In the genomic region with DNA sequence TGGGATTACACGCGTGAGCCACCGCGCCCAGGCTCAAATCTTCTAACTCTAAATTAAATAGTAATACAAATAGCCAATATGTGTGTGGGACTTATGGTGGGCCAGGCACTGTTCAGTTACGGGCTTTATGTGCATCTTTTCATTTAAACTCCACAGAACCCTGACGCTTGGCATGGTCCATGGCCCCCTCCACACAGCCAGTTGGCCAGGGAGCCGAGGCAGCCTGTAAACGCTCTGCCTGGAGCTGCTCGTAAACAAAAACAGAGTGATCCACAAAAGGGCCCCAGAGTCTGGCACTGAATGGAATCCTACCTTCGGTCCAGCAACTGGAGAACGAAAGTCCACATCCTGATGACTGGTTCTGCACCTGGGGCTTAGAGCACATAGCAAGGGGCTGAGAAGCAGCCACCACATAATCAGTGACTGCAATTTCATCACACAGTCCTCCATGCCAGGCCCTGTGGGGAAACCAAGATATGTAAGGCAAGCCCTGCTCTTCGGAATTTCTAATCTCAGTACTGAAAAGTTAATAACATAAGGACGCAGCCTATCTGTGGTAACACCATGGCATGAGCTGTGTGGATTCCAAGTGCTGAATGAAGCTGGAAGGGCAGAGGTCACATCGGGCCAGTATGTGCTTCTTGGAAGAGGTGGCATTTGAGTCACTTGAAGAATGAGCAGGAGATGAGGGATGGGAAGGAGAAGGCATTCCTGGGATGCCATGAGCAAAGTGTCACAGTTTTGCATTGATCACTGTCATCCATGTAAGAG, we compare ENCODE assay signal across 11 cellular contexts. TPM values are rescaled to one million over a fixed set of nuclear protein-coding genes. Genes with fewer than 3 reads are reported as not detected.
A peak's percentile ranks its signal among the peaks of the same experiment; 100 is the strongest.
DNase-seq lines count a peak whose midpoint lies in the region; ATAC-seq and TF ChIP-seq lines count a peak whose summit lies in the region.
"Had no signal": no experiment of that assay in that cellular context is flagged by ENCODE, and none has a peak within 500 bp of the region (broad histone marks: within the 10 kb centered on the region; RNA-seq: fewer than 3 reads in every experiment).

No MANE protein-coding gene starts in this region.

- no peaks in the 10 kb centered on the region for H3K27me3 Mint-ChIP-seq in CD4-positive, alpha-beta T cell
- H3K27me3 Mint-ChIP-seq: activated CD4-positive, alpha-beta memory T cell treated with anti-CD3 and anti-CD28 coated beads, Interleukin-2, amount 10 ng/mL, durations not matched to agents 7 days and 5 days had no signal

- DNase-seq in HT1080 (ENCODE audit: low read depth) (peak; percentile 38), MM.1S (no peak)
- no peak for DNase-seq in CD4-positive, alpha-beta T cell
- DNase-seq: activated CD4-positive, alpha-beta memory T cell treated with anti-CD3 and anti-CD28 coated beads, Interleukin-2, amount 10 ng/mL, durations not matched to agents 7 days and 5 days; amygdala; NCI-H510A had no signal

- no peaks in the 10 kb centered on the region for H3F3A ChIP-seq in MM.1S (ENCODE audit: insufficient read depth, low read length)

- H3K27ac Mint-ChIP-seq in CD4-positive, alpha-beta T cell, result no peak overlapping the region
- H3K27ac Mint-ChIP-seq: activated CD4-positive, alpha-beta memory T cell treated with anti-CD3 and anti-CD28 coated beads, Interleukin-2, amount 10 ng/mL, durations not matched to agents 7 days and 5 days had no signal

- no peak overlapping the region for H2AFZ ChIP-seq in MM.1S (ENCODE audit: low read length)

- TF ChIP-seq CTCF in MM.1S (IDR thresholded peaks at IDR 0.05; ENCODE audit: low read length), result no peak
- no peak for TF ChIP-seq CTCF in CD4-positive, alpha-beta T cell (IDR thresholded peaks at IDR 0.05)

- CTCF ChIA-PET in CD4-positive, alpha-beta T cell (lab: Charles Lee), result no interaction called here

- H3K9me3 ChIP-seq in esophagus (ENCODE audit: control insufficient read depth in 2 of 2, insufficient read depth in 1 of 2, low read depth in 1 of 2, low read length in 1 of 2) (no peaks in the 10 kb centered on the region), skeletal muscle tissue (ENCODE audit: control insufficient read depth in 3 of 3, low read length in 3 of 3) (no peaks in the 10 kb centered on the region), MM.1S (replicated peaks; ENCODE audit: insufficient read depth, low read length) (no peaks in the 10 kb centered on the region)
- H3K9me3 ChIP-seq in CD4-positive, alpha-beta T cell (ENCODE audit: control insufficient read depth, low read length), result no peaks in the 10 kb centered on the region

- no peak overlapping the region for H3K4me3 Mint-ChIP-seq in CD4-positive, alpha-beta T cell
- H3K4me3 Mint-ChIP-seq: activated CD4-positive, alpha-beta memory T cell treated with anti-CD3 and anti-CD28 coated beads, Interleukin-2, amount 10 ng/mL, durations not matched to agents 7 days and 5 days had no signal

- H4K20me1 ChIP-seq in MM.1S (ENCODE audit: insufficient read depth, low read length), result no peaks in the 10 kb centered on the region

- H3K27ac ChIP-seq in esophagus (ENCODE audit: low read depth in 2 of 2, low read length in 1 of 2) (peak overlapping the region; percentile 19 to 23), skeletal muscle tissue (ENCODE audit: low read depth, low read length) (peak overlapping the region; percentile 78), MM.1S (ENCODE audit: low read length) (no peak overlapping the region)
- no peak overlapping the region for H3K27ac ChIP-seq in CD4-positive, alpha-beta T cell (ENCODE audit: low read depth, low read length)
- H3K27ac ChIP-seq: SK-N-MC had no signal

- H3K4me1 Mint-ChIP-seq in CD4-positive, alpha-beta T cell (ENCODE audit: low read depth), result no peaks in the 10 kb centered on the region
- H3K4me1 Mint-ChIP-seq: activated CD4-positive, alpha-beta memory T cell treated with anti-CD3 and anti-CD28 coated beads, Interleukin-2, amount 10 ng/mL, durations not matched to agents 7 days and 5 days had no signal

- H3K27me3 ChIP-seq in esophagus (ENCODE audit: control insufficient read depth in 1 of 2, insufficient read depth in 2 of 2, low read length in 2 of 2) (no peaks in the 10 kb centered on the region), skeletal muscle tissue (ENCODE audit: control insufficient read depth in 3 of 3, insufficient read depth in 3 of 3, low read length in 3 of 3) (no peaks in the 10 kb centered on the region), MM.1S (replicated peaks; ENCODE audit: insufficient read depth, low read length) (no peaks in the 10 kb centered on the region)
- no peaks in the 10 kb centered on the region for H3K27me3 ChIP-seq in CD4-positive, alpha-beta T cell (ENCODE audit: control insufficient read depth, insufficient read depth, low read length)

- H3K9ac ChIP-seq in skeletal muscle tissue (ENCODE audit: low read depth in 1 of 3, low read length in 3 of 3) (peak overlapping the region; percentile 23 to 57 (median 45)), MM.1S (ENCODE audit: low read length) (no peak overlapping the region)

- H3K4me1 ChIP-seq in esophagus (ENCODE audit: control insufficient read depth in 2 of 2, insufficient read depth in 2 of 2, low read length in 1 of 2) (peaks cover 6 to 24% of the 10 kb centered on the region in 2 donors), skeletal muscle tissue (ENCODE audit: control insufficient read depth in 3 of 3, insufficient read depth in 3 of 3, low read length in 3 of 3) (peaks cover 29 to 53% (median 31%) of the 10 kb centered on the region in 3 donors), MM.1S (ENCODE audit: low read length) (no peaks in the 10 kb centered on the region)

- H3K9me3 Mint-ChIP-seq in CD4-positive, alpha-beta T cell, result no peaks in the 10 kb centered on the region
- H3K9me3 Mint-ChIP-seq: activated CD4-positive, alpha-beta memory T cell treated with anti-CD3 and anti-CD28 coated beads, Interleukin-2, amount 10 ng/mL, durations not matched to agents 7 days and 5 days had no signal

- 87 to 88% methylated on average over 14 of the region's 14 CpGs for WGBS in esophagus, 2 donors

- H3K4me2 ChIP-seq in MM.1S (ENCODE audit: low read depth, low read length), result no peak overlapping the region

- no peak for ATAC-seq in GM19023 (IDR thresholded peaks at IDR 0.05; ENCODE audit: unreplicated experiment)
- no peak for ATAC-seq in CD4-positive, alpha-beta T cell (ENCODE audit: poor library complexity)

- H3K79me2 ChIP-seq in MM.1S (ENCODE audit: low read length), result no peaks in the 10 kb centered on the region

- POLR2A ChIA-PET in CD4-positive, alpha-beta T cell (lab: Charles Lee), result no interaction called here

- no peaks in the 10 kb centered on the region for H3K36me3 Mint-ChIP-seq in CD4-positive, alpha-beta T cell (ENCODE audit: low read depth)

- H3K36me3 ChIP-seq in esophagus (ENCODE audit: control insufficient read depth in 2 of 2, insufficient read depth in 2 of 2, low read length in 1 of 2) (no peaks in the 10 kb centered on the region), skeletal muscle tissue (ENCODE audit: control insufficient read depth in 3 of 3, insufficient read depth in 3 of 3, low read length in 3 of 3) (no peaks in the 10 kb centered on the region), MM.1S (replicated peaks; ENCODE audit: insufficient read depth, low read length) (no peaks in the 10 kb centered on the region)

- intact Hi-C loops in CD4-positive, alpha-beta T cell (cut with DNase I, micrococcal nuclease), result no loop called here

- no peak overlapping the region for H3K4me3 ChIP-seq in esophagus (ENCODE audit: low read depth in 1 of 2, low read length in 2 of 2)
- peak overlapping the region in 2 of 3 donors; percentile 0 to 17 for H3K4me3 ChIP-seq in skeletal muscle tissue (ENCODE audit: low read length in 3 of 3)
- H3K4me3 ChIP-seq in MM.1S (ENCODE audit: low read length), result no peak overlapping the region
- H3K4me3 ChIP-seq: SK-N-MC had no signal

- no peaks in the 10 kb centered on the region for H3K9me2 ChIP-seq in MM.1S (replicated peaks; ENCODE audit: insufficient read depth, low read length)

RNA-seq across cellular contexts. Expression of a gene that starts 13.5 kb away (rescaled TPM):
- 0.06 and 0.47 TPM in 2 replicates for total RNA-seq in HT1080 (2014; rRNA removed; shearing (Covaris generic))
- 1.5 and 1.8 TPM in 2 replicates for polyA plus RNA-seq in HT1080 (2015; cell fraction: cytosol; rRNA removed)
- polyA plus RNA-seq in HT1080 (2015; cell fraction: nucleus; rRNA removed), result 4.9 and 7.5 TPM in 2 replicates
- 100 to 1,000 TPM in 1 of 2 donors, 10 to 100 TPM in 1; 43.2 to 108 TPM for polyA plus RNA-seq in esophagus
- 12.0 TPM for total RNA-seq in skeletal muscle tissue
- total RNA-seq in CD4-positive, alpha-beta T cell, result under 1 TPM; 0.16 to 0.22 TPM

RNA-seq across cellular contexts. Expression of a gene that starts 20.1 kb away (rescaled TPM):
- total RNA-seq in HT1080 (2014; rRNA removed; shearing (Covaris generic)), result not detected in 2 replicates
- 0.64 TPM in 1 of 2 replicates, not detected in the other for polyA plus RNA-seq in HT1080 (2015; cell fraction: cytosol; rRNA removed)
- not detected in 2 replicates for polyA plus RNA-seq in HT1080 (2015; cell fraction: nucleus; rRNA removed)
- 1 to 10 TPM; 2.1 to 4.6 TPM for polyA plus RNA-seq in esophagus
- total RNA-seq in skeletal muscle tissue, result not detected
- not detected for total RNA-seq in CD4-positive, alpha-beta T cell
- total RNA-seq: activated CD4-positive, alpha-beta memory T cell treated with anti-CD3 and anti-CD28 coated beads, Interleukin-2, amount 10 ng/mL, durations not matched to agents 7 days and 5 days; MCF 10A had no signal

RNA-seq across cellular contexts. Expression of a gene that starts 27.8 kb away (rescaled TPM):
- 11.3 and 17.7 TPM in 2 replicates for total RNA-seq in HT1080 (2014; rRNA removed; shearing (Covaris generic))
- polyA plus RNA-seq in HT1080 (2015; cell fraction: cytosol; rRNA removed), result 15.4 and 18.5 TPM in 2 replicates
- polyA plus RNA-seq in HT1080 (2015; cell fraction: nucleus; rRNA removed), result 47.4 and 67.1 TPM in 2 replicates
- polyA plus RNA-seq in esophagus, result 1,000 to 10,000 TPM; 1,189 to 4,054 TPM
- total RNA-seq in skeletal muscle tissue, result 0.52 TPM
- under 1 TPM in 1 of 2 experiments, not detected in 1; 0.31 TPM for total RNA-seq in CD4-positive, alpha-beta T cell

RNA-seq across cellular contexts. Expression of a gene that starts 43.7 kb away (rescaled TPM):
- total RNA-seq in HT1080 (2014; rRNA removed; shearing (Covaris generic)), result 237 and 264 TPM in 2 replicates
- polyA plus RNA-seq in HT1080 (2015; cell fraction: cytosol; rRNA removed), result 331 and 404 TPM in 2 replicates
- 739 and 762 TPM in 2 replicates for polyA plus RNA-seq in HT1080 (2015; cell fraction: nucleus; rRNA removed)
- polyA plus RNA-seq in esophagus, result 100 to 1,000 TPM in 1 of 2 donors, 10 to 100 TPM in 1; 99.3 to 101 TPM
- total RNA-seq in skeletal muscle tissue, result 157 TPM
- total RNA-seq in CD4-positive, alpha-beta T cell, result 100 to 1,000 TPM; 737 to 747 TPM

RNA-seq across cellular contexts. Expression of a gene that starts 48.5 kb away (rescaled TPM):
- total RNA-seq in HT1080 (2014; rRNA removed; shearing (Covaris generic)), result 21.0 and 30.4 TPM in 2 replicates
- polyA plus RNA-seq in HT1080 (2015; cell fraction: cytosol; rRNA removed), result 19.6 and 20.6 TPM in 2 replicates
- polyA plus RNA-seq in HT1080 (2015; cell fraction: nucleus; rRNA removed), result 35.9 and 41.0 TPM in 2 replicates
- polyA plus RNA-seq in esophagus, result 10 to 100 TPM; 14.1 to 26.7 TPM
- total RNA-seq in skeletal muscle tissue, result 21.4 TPM
- 10 to 100 TPM; 22.8 to 25.3 TPM for total RNA-seq in CD4-positive, alpha-beta T cell

Comparison
In these comparisons a context has a peak if more than half of its experiments do, and no peak if none do; other contexts are left out.
1. H3K27ac ChIP-seq: peak in esophagus (2 of 2) and skeletal muscle tissue (single experiment); none in MM.1S (single experiment) and CD4-positive, alpha-beta T cell (single experiment).
2. H3K4me3 ChIP-seq: peak in skeletal muscle tissue (2 of 3); none in esophagus (0 of 2) and MM.1S (single experiment).